18 cellular contexts compared by ENCODE assay signal in genomic region chr15:90820481-90820880, GRCh38. TPM values are rescaled to one million over a fixed set of nuclear protein-coding genes. Genes with fewer than 3 reads are reported as not detected.
DNase-seq lines count a peak whose midpoint lies in the region; ATAC-seq and TF ChIP-seq lines count a peak whose summit lies in the region.
"Had no signal": no experiment of that assay in that cellular context is flagged by ENCODE, and none has a peak within 500 bp of the region (broad histone marks: within the 10 kb centered on the region; RNA-seq: fewer than 3 reads in every experiment).

No MANE protein-coding gene starts in this region.

- no peak overlapping the region for H3K4me2 ChIP-seq in neuronal stem cell (ENCODE audit: insufficient read depth, low read length, poor library complexity, severe bottlenecking)
- H3K4me2 ChIP-seq in GM23338: no peak overlapping the region
- H3K4me2 ChIP-seq: KMS-11 had no signal

- H3K4me1 ChIP-seq in neuronal stem cell (ENCODE audit: control insufficient read depth in 2 of 2, insufficient read depth in 1 of 2, low read depth in 1 of 2, low read length in 2 of 2): peaks cover 0 to 2% of the 10 kb centered on the region in 2 donors
- H3K4me1 ChIP-seq in GM23338 (ENCODE audit: insufficient read depth): peaks cover 3% of the 10 kb centered on the region; the same call in 1 of the 2 replicates

- no peak overlapping the region for H3K4me3 Mint-ChIP-seq in activated naive CD4-positive, alpha-beta T cell treated with anti-CD3 and anti-CD28 coated beads for 36 hours
- no peak overlapping the region for H3K4me3 Mint-ChIP-seq in GM23338
- H3K4me3 Mint-ChIP-seq: CD4-positive, CD25-positive, alpha-beta regulatory T cell had no signal

- H3K14ac ChIP-seq in neuronal stem cell (ENCODE audit: low read length): peak overlapping the region; percentile 10

- DNase-seq in NCI-H1694 treated with DMSO at 0.1 percent for 48 hours (lab: John Stamatoyannopoulos, UW): peak; percentile 16
- no peak for DNase-seq in NCI-H1694 (lab: John Stamatoyannopoulos, UW)
- no peak for DNase-seq in activated naive CD4-positive, alpha-beta T cell treated with anti-CD3 and anti-CD28 coated beads for 36 hours
- no peak for DNase-seq in activated naive CD4-positive, alpha-beta T cell treated with Interleukin-2 at 50 U/mL for 16 hours
- DNase-seq in neuronal stem cell (ENCODE audit: low spot score): no peak
- no peak for DNase-seq in cerebellum (ENCODE audit: low spot score)
- no peak for DNase-seq in GM23338 (ENCODE audit: low spot score)
- DNase-seq: CD4-positive, CD25-positive, alpha-beta regulatory T cell; COR-L47; HCEC 1CT; NCI-H187 treated with DMSO at 0.1 percent for 48 hours; NCI-H345; NCI-H524 treated with DMSO at 0.1 percent for 48 hours; PC-3; RPMI8226 had no signal

- H3K27ac Mint-ChIP-seq in activated naive CD4-positive, alpha-beta T cell treated with anti-CD3 and anti-CD28 coated beads for 36 hours: peak overlapping the region; percentile 46
- no peak overlapping the region for H3K27ac Mint-ChIP-seq in GM23338
- H3K27ac Mint-ChIP-seq: CD4-positive, CD25-positive, alpha-beta regulatory T cell had no signal

- no peaks in the 10 kb centered on the region for H4K20me1 ChIP-seq in GM23338 (replicated peaks; ENCODE audit: insufficient read depth)

- WGBS in neuronal stem cell (ENCODE audit: extremely low coverage in 2 of 2, insufficient read length in 2 of 2, insufficient replicate concordance in 1 of 2), 2 donors: no CpG with 5 or more reads among the region's 7 CpGs

- H4K91ac ChIP-seq in neuronal stem cell (ENCODE audit: low read depth, low read length, poor library complexity): no peak overlapping the region

- no peaks in the 10 kb centered on the region for H3K27me3 Mint-ChIP-seq in activated naive CD4-positive, alpha-beta T cell treated with anti-CD3 and anti-CD28 coated beads for 36 hours (ENCODE audit: low read depth)
- peaks cover 5% of the 10 kb centered on the region for H3K27me3 Mint-ChIP-seq in GM23338 (ENCODE audit: insufficient read depth, low read depth, poor library complexity)

- no peak for ATAC-seq in GM18511 (IDR thresholded peaks at IDR 0.05; ENCODE audit: unreplicated experiment)
- no peak for ATAC-seq in GM23338
- ATAC-seq: PC-3 had no signal

- H3K36me3 ChIP-seq in neuronal stem cell (replicated peaks in 1 of 2; ENCODE audit: control insufficient read depth in 2 of 2, insufficient read depth in 2 of 2, low read length in 2 of 2) (peaks cover 5 to 9% of the 10 kb centered on the region in 2 donors), GM23338 (ENCODE audit: insufficient read depth) (0 out of 2 replicates have a peak, but pooled peaks cover under 1% of the 10 kb centered on the region)

- no peaks in the 10 kb centered on the region for H3K79me2 ChIP-seq in GM23338 (replicated peaks; ENCODE audit: insufficient read depth)

- TF ChIP-seq CTCF in GM23338 (conservative IDR thresholded peaks at IDR 0.05; ENCODE audit: low read depth in 2 of 2): no peak

- H3K36me3 Mint-ChIP-seq in activated naive CD4-positive, alpha-beta T cell treated with anti-CD3 and anti-CD28 coated beads for 36 hours (ENCODE audit: low read depth): peaks cover 3% of the 10 kb centered on the region
- H3K36me3 Mint-ChIP-seq in GM23338 (ENCODE audit: low read depth): peaks cover 5% of the 10 kb centered on the region

- H2AK5ac ChIP-seq in neuronal stem cell (ENCODE audit: low read depth, low read length): peak overlapping the region; percentile 40

- H3K4me3 ChIP-seq in neuronal stem cell (ENCODE audit: low read length in 2 of 2) (no peak overlapping the region), GM23338 (no peak overlapping the region)

- H3K4me1 Mint-ChIP-seq in activated naive CD4-positive, alpha-beta T cell treated with anti-CD3 and anti-CD28 coated beads for 36 hours (ENCODE audit: low read depth): peaks cover 9% of the 10 kb centered on the region
- H3K4me1 Mint-ChIP-seq in GM23338: peaks cover 15% of the 10 kb centered on the region

- H3K9me2 ChIP-seq in GM23338 (ENCODE audit: insufficient read depth): no peaks in the 10 kb centered on the region

- H3K9me3 Mint-ChIP-seq in activated naive CD4-positive, alpha-beta T cell treated with anti-CD3 and anti-CD28 coated beads for 36 hours: no peaks in the 10 kb centered on the region
- peaks cover 6% of the 10 kb centered on the region; the same call in 2 of the 3 replicates for H3K9me3 Mint-ChIP-seq in GM23338
- H3K9me3 Mint-ChIP-seq: CD4-positive, CD25-positive, alpha-beta regulatory T cell had no signal

- H3K9ac ChIP-seq in neuronal stem cell (ENCODE audit: low read depth, low read length, poor library complexity): peak overlapping the region; percentile 32
- H3K9ac ChIP-seq: KMS-11 had no signal

- H3K18ac ChIP-seq in neuronal stem cell (ENCODE audit: low read length): peak overlapping the region; percentile 21

- H2BK120ac ChIP-seq in neuronal stem cell (ENCODE audit: low read depth, low read length): no peak overlapping the region

- peak overlapping the region; percentile 20 for H2BK5ac ChIP-seq in neuronal stem cell (ENCODE audit: low read length)

- H3K27me3 ChIP-seq in neuronal stem cell (ENCODE audit: control insufficient read depth in 3 of 3, insufficient read depth in 3 of 3, low read depth in 1 of 3, low read length in 3 of 3) (peaks cover 0 to 7% (median 0%) of the 10 kb centered on the region in 3 experiments), GM23338 (ENCODE audit: insufficient read depth) (no peaks in the 10 kb centered on the region)

- H3K4ac ChIP-seq in neuronal stem cell (ENCODE audit: low read length): no peak overlapping the region

- H3K27ac ChIP-seq in neuronal stem cell (replicated peaks; ENCODE audit: low read length): no peak overlapping the region
- no peak overlapping the region for H3K27ac ChIP-seq in GM23338 (ENCODE audit: low read depth)
- H3K27ac ChIP-seq: 22Rv1, KMS-11 had no signal

- H2BK15ac ChIP-seq in neuronal stem cell (ENCODE audit: low read length): no peak overlapping the region

- H3K23ac ChIP-seq in neuronal stem cell (ENCODE audit: low read depth, low read length, poor library complexity): no peak overlapping the region

- intact Hi-C loops in activated naive CD4-positive, alpha-beta T cell treated with anti-CD3 and anti-CD28 coated beads for 36 hours (cut with micrococcal nuclease): no loop called here

- no peak overlapping the region for H2BK12ac ChIP-seq in neuronal stem cell (ENCODE audit: low read length)

- no peaks in the 10 kb centered on the region for H3K9me3 ChIP-seq in neuronal stem cell (replicated peaks in 1 of 2; ENCODE audit: control insufficient read depth in 2 of 2, insufficient read depth in 1 of 2, low read depth in 1 of 2, low read length in 2 of 2)

- H2AFZ ChIP-seq in neuronal stem cell (ENCODE audit: low read length): no peak overlapping the region
- H2AFZ ChIP-seq in GM23338: no peak overlapping the region

- H3K79me1 ChIP-seq in neuronal stem cell (ENCODE audit: low read depth, low read length): no peaks in the 10 kb centered on the region

- CTCF ChIA-PET in activated naive CD4-positive, alpha-beta T cell treated with anti-CD3 and anti-CD28 coated beads for 36 hours (lab: Charles Lee): no interaction called here

- no peaks in the 10 kb centered on the region for H3F3A ChIP-seq in GM23338 (replicated peaks; ENCODE audit: low read depth)

- H4K8ac ChIP-seq in neuronal stem cell (ENCODE audit: low read depth, low read length): peak overlapping the region; percentile 92

TF ChIP-seq in GM23338, 12 proteins besides CTCF, POLR2A, EP300 and RAD21:
- TF ChIP-seq CREB1 (CRISPR knock-in tag; IDR thresholded peaks at IDR 0.05; ENCODE audit: low read depth) (no peak), STAT1 (IDR thresholded peaks at IDR 0.05; ENCODE audit: unreplicated experiment) (no peak), ZNF114 (CRISPR knock-in tag; IDR thresholded peaks at IDR 0.05) (no peak), POLR2AphosphoS5 (IDR thresholded peaks at IDR 0.05; ENCODE audit: low read depth) (no peak)
TF ChIP-seq in GM23338: peak in this region for 0.

RNA-seq across cellular contexts. Expression of gene FURIN, which starts 47.9 kb away (rescaled TPM):
- 100 to 1,000 TPM; 443 to 448 TPM for total RNA-seq in activated naive CD4-positive, alpha-beta T cell treated with anti-CD3 and anti-CD28 coated beads for 36 hours
- 19.3 TPM for polyA plus RNA-seq in neuronal stem cell (2013, experiment 1 of 2)
- polyA plus RNA-seq in neuronal stem cell (2013, experiment 2 of 2): 19.0 TPM
- total RNA-seq in cerebellum: 11.3 TPM
- 15.7 and 20.9 TPM in 2 replicates for total RNA-seq in GM23338 (2014; rRNA removed; shearing (Covaris generic))
- polyA plus RNA-seq in GM23338 (2016; fragmentation: Nextera tagmentation; extraction: Ambion mirVana): 6.3 and 7.4 TPM in 2 replicates

Comparison
In these comparisons a context has a peak if more than half of its experiments do, and no peak if none do; other contexts are left out.
1. RNA of gene FURIN, which starts 47.9 kb away (total RNA-seq): 443 to 448 TPM in activated naive CD4-positive, alpha-beta T cell treated with anti-CD3 and anti-CD28 coated beads for 36 hours; 15.7 to 20.9 TPM in GM23338 and 11.3 TPM in cerebellum (single experiment); every median in the first group is over 10 times any median in the second.